In genomic region chr6:39065561-39065960, GRCh38 we compare ENCODE assay signal across 19 cellular contexts. TPM values are rescaled to one million over a fixed set of nuclear protein-coding genes. Genes with fewer than 3 reads are reported as not detected.
DNase-seq lines count a peak whose midpoint lies in the region; TF ChIP-seq lines count a peak whose summit lies in the region.
"Had no signal": no experiment of that assay in that cellular context is flagged by ENCODE, and none has a peak within 500 bp of the region (broad histone marks: within the 10 kb centered on the region; RNA-seq: fewer than 3 reads in every experiment).

No MANE protein-coding gene starts in this region.

- H3K36me3 ChIP-seq in Caco-2 (ENCODE audit: control insufficient read depth, insufficient read depth, low read length) (no peaks in the 10 kb centered on the region), osteoblast (ENCODE audit: insufficient read depth, low read length) (no peaks in the 10 kb centered on the region)

- POLR2A ChIA-PET in Caco-2 (lab: Charles Lee): no interaction called here

- H3K4me2 ChIP-seq in osteoblast (ENCODE audit: insufficient read depth, low read length): no peak overlapping the region
- H3K4me2 ChIP-seq: GM23338 had no signal

- no peak overlapping the region for H3K4me3 ChIP-seq in Caco-2 (ENCODE audit: low read depth, low read length)
- no peak overlapping the region for H3K4me3 ChIP-seq in osteoblast (ENCODE audit: insufficient read depth, low read length)
- H3K4me3 ChIP-seq: GM23338 had no signal

- peak overlapping the region; percentile 89 for H3K27ac Mint-ChIP-seq in Caco-2 (ENCODE audit: unreplicated experiment)
- H3K27ac Mint-ChIP-seq in chondrocyte (ENCODE audit: unreplicated experiment): no peak overlapping the region
- H3K27ac Mint-ChIP-seq: CD4-positive, alpha-beta memory T cell; GM23338; H9 had no signal

- H3K9me3 Mint-ChIP-seq in Caco-2 (ENCODE audit: unreplicated experiment) (no peaks in the 10 kb centered on the region), chondrocyte (ENCODE audit: low read depth) (peaks cover 11% of the 10 kb centered on the region)
- H3K9me3 Mint-ChIP-seq: CD4-positive, alpha-beta memory T cell; GM23338; H9 had no signal

- H3K4me3 Mint-ChIP-seq in Caco-2 (ENCODE audit: unreplicated experiment): no peak overlapping the region
- no peak overlapping the region for H3K4me3 Mint-ChIP-seq in chondrocyte (ENCODE audit: unreplicated experiment)
- H3K4me3 Mint-ChIP-seq: CD4-positive, alpha-beta memory T cell; GM23338; H9 had no signal

- intact Hi-C loops in Caco-2 (cut with micrococcal nuclease; ENCODE audit: unreplicated experiment): no loop called here

- CTCF ChIA-PET in Caco-2 (lab: Charles Lee): no interaction called here

- peaks cover 43% of the 10 kb centered on the region for H3K4me1 ChIP-seq in Caco-2
- no peaks in the 10 kb centered on the region for H3K4me1 ChIP-seq in osteoblast (ENCODE audit: insufficient read depth, low read length)

- H3K27me3 ChIP-seq in Caco-2 (replicated peaks; ENCODE audit: control insufficient read depth, insufficient read depth, low read length) (no peaks in the 10 kb centered on the region), osteoblast (ENCODE audit: insufficient read depth, low read length) (no peaks in the 10 kb centered on the region)

- no peak overlapping the region for H2AFZ ChIP-seq in osteoblast (ENCODE audit: low read length)
- H2AFZ ChIP-seq: GM23338 had no signal

- no peaks in the 10 kb centered on the region for H4K20me1 ChIP-seq in osteoblast (ENCODE audit: insufficient read depth, low read length)

- BruUV-seq in Caco-2 (replicated peaks; lab: Mats Ljungman, UMichigan): no TSS peak

- H3K9me3 ChIP-seq in Caco-2 (no peaks in the 10 kb centered on the region), osteoblast (ENCODE audit: low read depth, low read length) (no peaks in the 10 kb centered on the region)

- H3K36me3 Mint-ChIP-seq in Caco-2 (ENCODE audit: insufficient read depth, unreplicated experiment) (no peaks in the 10 kb centered on the region), chondrocyte (ENCODE audit: low read depth) (no peaks in the 10 kb centered on the region)
- H3K36me3 Mint-ChIP-seq: CD4-positive, alpha-beta memory T cell had no signal

- H3K4me1 Mint-ChIP-seq in Caco-2 (ENCODE audit: low read depth, unreplicated experiment): peaks cover 33% of the 10 kb centered on the region
- H3K4me1 Mint-ChIP-seq in chondrocyte (ENCODE audit: low read depth): no peaks in the 10 kb centered on the region
- H3K4me1 Mint-ChIP-seq: CD4-positive, alpha-beta memory T cell; GM23338 had no signal

- TF ChIP-seq CTCF in Caco-2 (IDR thresholded peaks at IDR 0.05; ENCODE audit: insufficient read depth in 1 of 2, low read depth in 1 of 2, low read length in 1 of 2, severe bottlenecking in 1 of 2, unreplicated experiment in 1 of 2) (no peak), chondrocyte (IDR thresholded peaks at IDR 0.05) (no peak), osteoblast (IDR thresholded peaks at IDR 0.05; ENCODE audit: extremely low read depth, low read depth, low read length) (no peak)

- H3K79me2 ChIP-seq in osteoblast (ENCODE audit: insufficient read depth, low read length): no peaks in the 10 kb centered on the region

- no peak for DNase-seq in Caco-2
- peak; percentile 57 for DNase-seq in chondrocyte (ENCODE audit: low spot score)
- peak; percentile 62 for DNase-seq in osteoblast (ENCODE audit: insufficient read length, low spot score, missing footprints)
- DNase-seq in COLO829 (ENCODE audit: low spot score): no peak
- DNase-seq in stimulated activated CD4-positive, alpha-beta T cell treated with anti-CD3 and anti-CD28 coated beads, Interleukin-15, amount 100 ng/mL, for 24 hours: no peak
- no peak for DNase-seq in NCI-H1930 (lab: John Stamatoyannopoulos, UW)
- DNase-seq: C1 segment of cervical spinal cord; CD4-positive, alpha-beta memory T cell; DMS 273 treated with DMSO at 0.1 percent for 48 hours; DMS53; DMS79 treated with DMSO at 0.1 percent for 48 hours; GF-D8; H9 had no signal

- H3K27me3 Mint-ChIP-seq in Caco-2 (ENCODE audit: insufficient read depth, unreplicated experiment) (no peaks in the 10 kb centered on the region), chondrocyte (ENCODE audit: low read depth) (peaks cover 49% of the 10 kb centered on the region)

- no peak overlapping the region for H3K27ac ChIP-seq in osteoblast (ENCODE audit: low read depth, low read length)

RNA-seq across cellular contexts. Expression of gene GLP1R, which starts 17.0 kb away (rescaled TPM):
- total RNA-seq in Caco-2 (2022) (not detected in 2 replicates), chondrocyte (not detected in 3 replicates), osteoblast (not detected in 2 replicates)
- total RNA-seq: A172; A673; CD4-positive, alpha-beta memory T cell; Daoy; G401; H4 had no signal

RNA-seq across cellular contexts. Expression of gene SAYSD1, which starts 49.4 kb away (rescaled TPM):
- total RNA-seq in Caco-2 (2022) (17.8 and 20.8 TPM in 2 replicates), chondrocyte (12.3 to 13.9 TPM (median 13.6 TPM) in 3 replicates), osteoblast (29.8 and 31.1 TPM in 2 replicates)

Comparison
In these comparisons a context has a peak if more than half of its experiments do, and no peak if none do; other contexts are left out.
1. DNase-seq: peak in chondrocyte (single experiment) and osteoblast (single experiment); none in Caco-2 (0 of 2), COLO829 (single experiment), stimulated activated CD4-positive, alpha-beta T cell treated with anti-CD3 and anti-CD28 coated beads, Interleukin-15, amount 100 ng/mL, for 24 hours (single experiment) and NCI-H1930 (0 of 2).